In genomic region chr15:29920515-29920914, GRCh38 we compare ENCODE assay signal across 10 cellular contexts.
DNase-seq lines count a peak whose midpoint lies in the region; ATAC-seq and TF ChIP-seq lines count a peak whose summit lies in the region.
"Had no signal": no experiment of that assay in that cellular context is flagged by ENCODE, and none has a peak within 500 bp of the region (broad histone marks: within the 10 kb centered on the region; RNA-seq: fewer than 3 reads in every experiment).

No MANE protein-coding gene starts in this region.

- no peak for TF ChIP-seq EP300 in stomach (IDR thresholded peaks at IDR 0.05)

- TF ChIP-seq POLR2A in body of pancreas (IDR thresholded peaks at IDR 0.05): no peak
- TF ChIP-seq POLR2A in stomach (IDR thresholded peaks at IDR 0.05): no peak

- H3K27ac ChIP-seq in body of pancreas: peak overlapping the region; percentile 36 to 71 (median 52)
- no peak overlapping the region for H3K27ac ChIP-seq in stomach

- H3K4me3 ChIP-seq in body of pancreas (no peak overlapping the region), stomach (no peak overlapping the region)

- intact Hi-C loops in body of pancreas (cut with DNase I) (no loop called here), stomach (cut with DNase I; ENCODE audit: low total_unique reads) (no loop called here)

- no peak for TF ChIP-seq CTCF in body of pancreas (IDR thresholded peaks at IDR 0.05)
- TF ChIP-seq CTCF in stomach (IDR thresholded peaks at IDR 0.05): no peak

- WGBS in body of pancreas, 2 donors: 53 to 73% methylated on average over 12 of the region's 12 CpGs
- 59 to 78% (median 69%) methylated on average over 12 of the region's 12 CpGs for WGBS in stomach, 5 donors

- DNase-seq in HT1080 (ENCODE audit: low read depth) (peak; percentile 79), body of pancreas (peak; percentile 57 to 81 (median 64)), islet precursor cell (peak; percentile 82), stomach (peak; percentile 60), NCI-H345 treated with DMSO at 0.1 percent for 48 hours (lab: John Stamatoyannopoulos, UW; ENCODE audit: unreplicated experiment) (no peak), NCI-H146 treated with DMSO at 0.1 percent for 48 hours (lab: John Stamatoyannopoulos, UW; ENCODE audit: unreplicated experiment) (no peak)
- DNase-seq: activated CD8-positive, alpha-beta memory T cell treated with anti-CD3 and anti-CD28 coated beads for 24 hours; naive B cell; NCI-H2029 had no signal

- ATAC-seq in body of pancreas (peak; percentile 54), HG03565 (IDR thresholded peaks at IDR 0.05; ENCODE audit: unreplicated experiment) (no peak)

- no peaks in the 10 kb centered on the region for H3K9me3 ChIP-seq in body of pancreas
- no peaks in the 10 kb centered on the region for H3K9me3 ChIP-seq in stomach

- H3K4me1 ChIP-seq in body of pancreas (peaks cover 16% of the 10 kb centered on the region), stomach (peaks cover 9 to 13% (median 10%) of the 10 kb centered on the region in 4 donors)

- H3K36me3 ChIP-seq in body of pancreas (replicated peaks in 1 of 2; ENCODE audit: insufficient read depth in 1 of 2, low read depth in 2 of 2) (no peaks in the 10 kb centered on the region), stomach (no peaks in the 10 kb centered on the region)

- H3K27me3 ChIP-seq in body of pancreas (no peaks in the 10 kb centered on the region), stomach (no peaks in the 10 kb centered on the region)

Comparison
In these comparisons a context has a peak if more than half of its experiments do, and no peak if none do; other contexts are left out.
1. DNase-seq: peak in HT1080 (single experiment), body of pancreas (4 of 4), islet precursor cell (single experiment) and stomach (single experiment); none in NCI-H345 treated with DMSO at 0.1 percent for 48 hours (single experiment) and NCI-H146 treated with DMSO at 0.1 percent for 48 hours (single experiment).
2. H3K27ac ChIP-seq: peak in body of pancreas (4 of 4); none in stomach (0 of 5).